2 cellular contexts compared by ENCODE assay signal in genomic region chr17:5034651-5035050, GRCh38.
TF ChIP-seq lines count a peak whose summit lies in the region.

No MANE protein-coding gene starts in this region.

TF ChIP-seq in GM23338, 12 proteins besides CTCF, POLR2A, EP300 and RAD21:
- TF ChIP-seq CREB1 (CRISPR knock-in tag; IDR thresholded peaks at IDR 0.05; ENCODE audit: low read depth) (no peak), NANOG (IDR thresholded peaks at IDR 0.05; ENCODE audit: borderline replicate concordance) (no peak), ZNF462 (CRISPR knock-in tag; IDR thresholded peaks at IDR 0.05) (no peak), EZH2phosphoT487 (IDR thresholded peaks at IDR 0.05; ENCODE audit: unreplicated experiment) (no peak), STAT1 (IDR thresholded peaks at IDR 0.05; ENCODE audit: unreplicated experiment) (no peak), ZNF114 (CRISPR knock-in tag; IDR thresholded peaks at IDR 0.05) (no peak), POLR2AphosphoS5 (IDR thresholded peaks at IDR 0.05; ENCODE audit: low read depth) (no peak), ZNF331 (CRISPR knock-in tag; IDR thresholded peaks at IDR 0.05; ENCODE audit: low read depth) (no peak), REST (IDR thresholded peaks at IDR 0.05; ENCODE audit: unreplicated experiment) (no peak), EZH2 (IDR thresholded peaks at IDR 0.05; ENCODE audit: low read depth, unreplicated experiment) (no peak), JUNB (IDR thresholded peaks at IDR 0.05; ENCODE audit: unreplicated experiment) (no peak), ETS1 (IDR thresholded peaks at IDR 0.05) (no peak)

TF ChIP-seq in WTC11, 78 proteins besides CTCF, POLR2A, EP300 and RAD21:
- TF ChIP-seq ARID4B (CRISPR knock-in tag; IDR thresholded peaks at IDR 0.05; ENCODE audit: borderline replicate concordance) (no peak), OVOL2 (CRISPR knock-in tag; IDR thresholded peaks at IDR 0.05; ENCODE audit: borderline replicate concordance) (no peak), HMGXB4 (CRISPR knock-in tag; IDR thresholded peaks at IDR 0.05) (no peak), TP53 (CRISPR knock-in tag; IDR thresholded peaks at IDR 0.05) (no peak), ELF4 (CRISPR knock-in tag; IDR thresholded peaks at IDR 0.05; ENCODE audit: low read depth) (no peak), TCF7 (CRISPR knock-in tag; IDR thresholded peaks at IDR 0.05; ENCODE audit: low read depth) (no peak), AFF4 (CRISPR knock-in tag; IDR thresholded peaks at IDR 0.05; ENCODE audit: borderline replicate concordance) (no peak), ZNF512 (CRISPR knock-in tag; IDR thresholded peaks at IDR 0.05; ENCODE audit: borderline replicate concordance) (no peak), USF1 (CRISPR knock-in tag; IDR thresholded peaks at IDR 0.05) (no peak), GABPB1 (CRISPR knock-in tag; IDR thresholded peaks at IDR 0.05) (no peak), MYBL2 (CRISPR knock-in tag; IDR thresholded peaks at IDR 0.05) (no peak), MLX (CRISPR knock-in tag; IDR thresholded peaks at IDR 0.05) (no peak), ZNF138 (CRISPR knock-in tag; conservative IDR thresholded peaks at IDR 0.05) (no peak), TEAD1 (CRISPR knock-in tag; IDR thresholded peaks at IDR 0.05) (no peak), CREM (CRISPR knock-in tag; IDR thresholded peaks at IDR 0.05) (no peak), ESRRA (CRISPR knock-in tag; IDR thresholded peaks at IDR 0.05; ENCODE audit: borderline replicate concordance) (no peak), ZNF121 (CRISPR knock-in tag; IDR thresholded peaks at IDR 0.05) (no peak), ZNF416 (CRISPR knock-in tag; IDR thresholded peaks at IDR 0.05) (no peak), ZBTB43 (CRISPR knock-in tag; IDR thresholded peaks at IDR 0.05) (no peak), ZNF671 (CRISPR knock-in tag; IDR thresholded peaks at IDR 0.05) (no peak)
